1 cellular context compared by ENCODE assay signal in genomic region chr14:59483819-59484610, GRCh38.
TF ChIP-seq lines count a peak whose summit lies in the region.

Gene JKAMP, plus strand, starts transcription at chr14:59484517. Its CDS starts 73 bp downstream, at chr14:59484590.
Gene L3HYPDH, minus strand, starts transcription at chr14:59484408. Its CDS starts 92 bp downstream, at chr14:59484316.

TF ChIP-seq in WTC11, 78 proteins besides CTCF, POLR2A, EP300 and RAD21 (continued from another document):
- TF ChIP-seq, protein P1, sequence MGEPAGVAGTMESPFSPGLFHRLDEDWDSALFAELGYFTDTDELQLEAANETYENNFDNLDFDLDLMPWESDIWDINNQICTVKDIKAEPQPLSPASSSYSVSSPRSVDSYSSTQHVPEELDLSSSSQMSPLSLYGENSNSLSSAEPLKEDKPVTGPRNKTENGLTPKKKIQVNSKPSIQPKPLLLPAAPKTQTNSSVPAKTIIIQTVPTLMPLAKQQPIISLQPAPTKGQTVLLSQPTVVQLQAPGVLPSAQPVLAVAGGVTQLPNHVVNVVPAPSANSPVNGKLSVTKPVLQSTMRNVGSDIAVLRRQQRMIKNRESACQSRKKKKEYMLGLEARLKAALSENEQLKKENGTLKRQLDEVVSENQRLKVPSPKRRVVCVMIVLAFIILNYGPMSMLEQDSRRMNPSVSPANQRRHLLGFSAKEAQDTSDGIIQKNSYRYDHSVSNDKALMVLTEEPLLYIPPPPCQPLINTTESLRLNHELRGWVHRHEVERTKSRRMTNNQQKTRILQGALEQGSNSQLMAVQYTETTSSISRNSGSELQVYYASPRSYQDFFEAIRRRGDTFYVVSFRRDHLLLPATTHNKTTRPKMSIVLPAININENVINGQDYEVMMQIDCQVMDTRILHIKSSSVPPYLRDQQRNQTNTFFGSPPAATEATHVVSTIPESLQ (CRISPR knock-in tag; IDR thresholded peaks at IDR 0.05) = no peak
- TF ChIP-seq SP1 (CRISPR knock-in tag; conservative IDR thresholded peaks at IDR 0.05) = peak; percentile 94
- TF ChIP-seq, protein P2, sequence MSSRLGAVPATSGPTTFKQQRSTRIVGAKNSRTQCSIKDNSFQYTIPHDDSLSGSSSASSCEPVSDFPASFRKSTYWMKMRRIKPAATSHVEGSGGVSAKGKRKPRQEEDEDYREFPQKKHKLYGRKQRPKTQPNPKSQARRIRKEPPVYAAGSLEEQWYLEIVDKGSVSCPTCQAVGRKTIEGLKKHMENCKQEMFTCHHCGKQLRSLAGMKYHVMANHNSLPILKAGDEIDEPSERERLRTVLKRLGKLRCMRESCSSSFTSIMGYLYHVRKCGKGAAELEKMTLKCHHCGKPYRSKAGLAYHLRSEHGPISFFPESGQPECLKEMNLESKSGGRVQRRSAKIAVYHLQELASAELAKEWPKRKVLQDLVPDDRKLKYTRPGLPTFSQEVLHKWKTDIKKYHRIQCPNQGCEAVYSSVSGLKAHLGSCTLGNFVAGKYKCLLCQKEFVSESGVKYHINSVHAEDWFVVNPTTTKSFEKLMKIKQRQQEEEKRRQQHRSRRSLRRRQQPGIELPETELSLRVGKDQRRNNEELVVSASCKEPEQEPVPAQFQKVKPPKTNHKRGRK (CRISPR knock-in tag; IDR thresholded peaks at IDR 0.05; ENCODE audit: borderline replicate concordance) = peak; percentile 67; the same call in 1 of the 2 replicates
- no peak for TF ChIP-seq NR1H2 (CRISPR knock-in tag; IDR thresholded peaks at IDR 0.05)
- TF ChIP-seq GTF2I (CRISPR knock-in tag; conservative IDR thresholded peaks at IDR 0.05) = no peak
- TF ChIP-seq RELA (CRISPR knock-in tag; IDR thresholded peaks at IDR 0.05; ENCODE audit: borderline replicate concordance) = no peak; the same call in 1 of the 2 replicates
- no peak for TF ChIP-seq PREB (CRISPR knock-in tag; IDR thresholded peaks at IDR 0.05; ENCODE audit: borderline replicate concordance)
- 0 out of 2 replicates have a peak, but pooled peaks have one; percentile 49 for TF ChIP-seq ZNF121 (CRISPR knock-in tag; IDR thresholded peaks at IDR 0.05)
- TF ChIP-seq AR (CRISPR knock-in tag; IDR thresholded peaks at IDR 0.05) = no peak
- peak; percentile 88; the same call in 1 of the 2 replicates for TF ChIP-seq MYBL2 (CRISPR knock-in tag; IDR thresholded peaks at IDR 0.05)
- TF ChIP-seq EMX1 (CRISPR knock-in tag; IDR thresholded peaks at IDR 0.05) = no peak
- peak; percentile 92 for TF ChIP-seq IRF1 (CRISPR knock-in tag; IDR thresholded peaks at IDR 0.05)
- TF ChIP-seq TEAD1 (CRISPR knock-in tag; IDR thresholded peaks at IDR 0.05) = no peak
- TF ChIP-seq MXD4 (CRISPR knock-in tag; IDR thresholded peaks at IDR 0.05; ENCODE audit: borderline replicate concordance) = no peak
- no peak for TF ChIP-seq ZNF671 (CRISPR knock-in tag; IDR thresholded peaks at IDR 0.05)
- peak; percentile 98 for TF ChIP-seq FOXP1 (CRISPR knock-in tag; IDR thresholded peaks at IDR 0.05; ENCODE audit: borderline replicate concordance)
- TF ChIP-seq ETV6 (CRISPR knock-in tag; IDR thresholded peaks at IDR 0.05) = peak; percentile 97
- TF ChIP-seq, protein P3, sequence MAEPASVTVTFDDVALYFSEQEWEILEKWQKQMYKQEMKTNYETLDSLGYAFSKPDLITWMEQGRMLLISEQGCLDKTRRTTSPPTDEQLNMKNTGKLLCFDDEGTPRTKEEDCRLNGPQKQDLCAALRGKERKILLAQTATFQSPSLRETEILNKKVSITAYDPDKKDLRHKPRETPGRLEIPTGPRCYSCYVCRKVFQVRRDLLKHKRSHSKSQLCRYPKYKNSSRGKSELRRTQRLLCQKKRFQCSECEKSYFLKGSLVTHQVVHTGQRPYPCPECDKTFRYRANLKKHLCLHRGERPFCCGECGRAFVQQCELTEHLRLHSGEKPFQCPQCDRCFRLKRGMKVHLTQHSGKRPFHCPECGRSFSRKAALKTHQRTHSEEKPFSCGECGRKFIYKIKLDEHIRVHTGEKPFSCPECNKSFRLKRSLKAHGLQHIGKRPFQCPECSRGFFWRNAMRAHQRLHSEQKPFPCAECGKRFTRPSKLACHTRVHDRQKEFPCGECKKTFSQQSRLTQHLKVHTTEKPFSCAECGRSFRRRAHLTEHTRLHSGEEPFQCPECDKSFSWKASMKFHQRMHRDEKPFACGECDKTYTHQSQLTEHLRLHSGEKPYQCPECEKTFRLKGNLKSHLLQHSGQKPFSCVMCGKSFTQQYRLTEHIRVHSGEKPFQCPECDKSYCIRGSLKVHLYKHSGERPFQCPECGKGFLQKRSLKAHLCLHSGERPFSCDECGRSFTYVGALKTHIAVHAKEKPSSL (CRISPR knock-in tag; conservative IDR thresholded peaks at IDR 0.05) = no peak
- TF ChIP-seq, protein P4, sequence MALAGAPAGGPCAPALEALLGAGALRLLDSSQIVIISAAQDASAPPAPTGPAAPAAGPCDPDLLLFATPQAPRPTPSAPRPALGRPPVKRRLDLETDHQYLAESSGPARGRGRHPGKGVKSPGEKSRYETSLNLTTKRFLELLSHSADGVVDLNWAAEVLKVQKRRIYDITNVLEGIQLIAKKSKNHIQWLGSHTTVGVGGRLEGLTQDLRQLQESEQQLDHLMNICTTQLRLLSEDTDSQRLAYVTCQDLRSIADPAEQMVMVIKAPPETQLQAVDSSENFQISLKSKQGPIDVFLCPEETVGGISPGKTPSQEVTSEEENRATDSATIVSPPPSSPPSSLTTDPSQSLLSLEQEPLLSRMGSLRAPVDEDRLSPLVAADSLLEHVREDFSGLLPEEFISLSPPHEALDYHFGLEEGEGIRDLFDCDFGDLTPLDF (CRISPR knock-in tag; IDR thresholded peaks at IDR 0.05) = peak; percentile 87
- TF ChIP-seq, protein P5, sequence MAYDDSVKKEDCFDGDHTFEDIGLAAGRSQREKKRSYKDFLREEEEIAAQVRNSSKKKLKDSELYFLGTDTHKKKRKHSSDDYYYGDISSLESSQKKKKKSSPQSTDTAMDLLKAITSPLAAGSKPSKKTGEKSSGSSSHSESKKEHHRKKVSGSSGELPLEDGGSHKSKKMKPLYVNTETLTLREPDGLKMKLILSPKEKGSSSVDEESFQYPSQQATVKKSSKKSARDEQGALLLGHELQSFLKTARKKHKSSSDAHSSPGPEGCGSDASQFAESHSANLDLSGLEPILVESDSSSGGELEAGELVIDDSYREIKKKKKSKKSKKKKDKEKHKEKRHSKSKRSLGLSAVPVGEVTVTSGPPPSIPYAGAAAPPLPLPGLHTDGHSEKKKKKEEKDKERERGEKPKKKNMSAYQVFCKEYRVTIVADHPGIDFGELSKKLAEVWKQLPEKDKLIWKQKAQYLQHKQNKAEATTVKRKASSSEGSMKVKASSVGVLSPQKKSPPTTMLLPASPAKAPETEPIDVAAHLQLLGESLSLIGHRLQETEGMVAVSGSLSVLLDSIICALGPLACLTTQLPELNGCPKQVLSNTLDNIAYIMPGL (CRISPR knock-in tag; IDR thresholded peaks at IDR 0.05) = peak; percentile 90; the same call in 1 of the 2 replicates
- TF ChIP-seq, protein P6, sequence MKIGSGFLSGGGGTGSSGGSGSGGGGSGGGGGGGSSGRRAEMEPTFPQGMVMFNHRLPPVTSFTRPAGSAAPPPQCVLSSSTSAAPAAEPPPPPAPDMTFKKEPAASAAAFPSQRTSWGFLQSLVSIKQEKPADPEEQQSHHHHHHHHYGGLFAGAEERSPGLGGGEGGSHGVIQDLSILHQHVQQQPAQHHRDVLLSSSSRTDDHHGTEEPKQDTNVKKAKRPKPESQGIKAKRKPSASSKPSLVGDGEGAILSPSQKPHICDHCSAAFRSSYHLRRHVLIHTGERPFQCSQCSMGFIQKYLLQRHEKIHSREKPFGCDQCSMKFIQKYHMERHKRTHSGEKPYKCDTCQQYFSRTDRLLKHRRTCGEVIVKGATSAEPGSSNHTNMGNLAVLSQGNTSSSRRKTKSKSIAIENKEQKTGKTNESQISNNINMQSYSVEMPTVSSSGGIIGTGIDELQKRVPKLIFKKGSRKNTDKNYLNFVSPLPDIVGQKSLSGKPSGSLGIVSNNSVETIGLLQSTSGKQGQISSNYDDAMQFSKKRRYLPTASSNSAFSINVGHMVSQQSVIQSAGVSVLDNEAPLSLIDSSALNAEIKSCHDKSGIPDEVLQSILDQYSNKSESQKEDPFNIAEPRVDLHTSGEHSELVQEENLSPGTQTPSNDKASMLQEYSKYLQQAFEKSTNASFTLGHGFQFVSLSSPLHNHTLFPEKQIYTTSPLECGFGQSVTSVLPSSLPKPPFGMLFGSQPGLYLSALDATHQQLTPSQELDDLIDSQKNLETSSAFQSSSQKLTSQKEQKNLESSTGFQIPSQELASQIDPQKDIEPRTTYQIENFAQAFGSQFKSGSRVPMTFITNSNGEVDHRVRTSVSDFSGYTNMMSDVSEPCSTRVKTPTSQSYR (CRISPR knock-in tag; IDR thresholded peaks at IDR 0.05) = peak; percentile 95
- 0 out of 2 replicates have a peak, but pooled peaks have one; percentile 24 for TF ChIP-seq ELF4 (CRISPR knock-in tag; IDR thresholded peaks at IDR 0.05; ENCODE audit: low read depth)
- peak; percentile 82 for TF ChIP-seq ATF3 (CRISPR knock-in tag; conservative IDR thresholded peaks at IDR 0.05)
- no peak for TF ChIP-seq CDX4 (CRISPR knock-in tag; IDR thresholded peaks at IDR 0.05; ENCODE audit: borderline replicate concordance)
- 0 out of 2 replicates have a peak, but pooled peaks have one; percentile 15 for TF ChIP-seq TEAD4 (CRISPR knock-in tag; IDR thresholded peaks at IDR 0.05)
- no peak for TF ChIP-seq RORB (CRISPR knock-in tag; IDR thresholded peaks at IDR 0.05)
- peak; percentile 91 for TF ChIP-seq NFE2L1 (CRISPR knock-in tag; IDR thresholded peaks at IDR 0.05)
- TF ChIP-seq E2F4 (CRISPR knock-in tag; IDR thresholded peaks at IDR 0.05; ENCODE audit: borderline replicate concordance, low read depth) = peak; percentile 67; the same call in 1 of the 2 replicates
- TF ChIP-seq JAZF1 (CRISPR knock-in tag; IDR thresholded peaks at IDR 0.05) = no peak
- TF ChIP-seq, protein P7, sequence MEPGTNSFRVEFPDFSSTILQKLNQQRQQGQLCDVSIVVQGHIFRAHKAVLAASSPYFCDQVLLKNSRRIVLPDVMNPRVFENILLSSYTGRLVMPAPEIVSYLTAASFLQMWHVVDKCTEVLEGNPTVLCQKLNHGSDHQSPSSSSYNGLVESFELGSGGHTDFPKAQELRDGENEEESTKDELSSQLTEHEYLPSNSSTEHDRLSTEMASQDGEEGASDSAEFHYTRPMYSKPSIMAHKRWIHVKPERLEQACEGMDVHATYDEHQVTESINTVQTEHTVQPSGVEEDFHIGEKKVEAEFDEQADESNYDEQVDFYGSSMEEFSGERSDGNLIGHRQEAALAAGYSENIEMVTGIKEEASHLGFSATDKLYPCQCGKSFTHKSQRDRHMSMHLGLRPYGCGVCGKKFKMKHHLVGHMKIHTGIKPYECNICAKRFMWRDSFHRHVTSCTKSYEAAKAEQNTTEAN (CRISPR knock-in tag; IDR thresholded peaks at IDR 0.05) = peak; percentile 97
- no peak; the same call in 1 of the 2 replicates for TF ChIP-seq NR2C2 (CRISPR knock-in tag; IDR thresholded peaks at IDR 0.05)
